Comparison of ENCODE assay signal across 8 cellular contexts in the genomic region with DNA sequence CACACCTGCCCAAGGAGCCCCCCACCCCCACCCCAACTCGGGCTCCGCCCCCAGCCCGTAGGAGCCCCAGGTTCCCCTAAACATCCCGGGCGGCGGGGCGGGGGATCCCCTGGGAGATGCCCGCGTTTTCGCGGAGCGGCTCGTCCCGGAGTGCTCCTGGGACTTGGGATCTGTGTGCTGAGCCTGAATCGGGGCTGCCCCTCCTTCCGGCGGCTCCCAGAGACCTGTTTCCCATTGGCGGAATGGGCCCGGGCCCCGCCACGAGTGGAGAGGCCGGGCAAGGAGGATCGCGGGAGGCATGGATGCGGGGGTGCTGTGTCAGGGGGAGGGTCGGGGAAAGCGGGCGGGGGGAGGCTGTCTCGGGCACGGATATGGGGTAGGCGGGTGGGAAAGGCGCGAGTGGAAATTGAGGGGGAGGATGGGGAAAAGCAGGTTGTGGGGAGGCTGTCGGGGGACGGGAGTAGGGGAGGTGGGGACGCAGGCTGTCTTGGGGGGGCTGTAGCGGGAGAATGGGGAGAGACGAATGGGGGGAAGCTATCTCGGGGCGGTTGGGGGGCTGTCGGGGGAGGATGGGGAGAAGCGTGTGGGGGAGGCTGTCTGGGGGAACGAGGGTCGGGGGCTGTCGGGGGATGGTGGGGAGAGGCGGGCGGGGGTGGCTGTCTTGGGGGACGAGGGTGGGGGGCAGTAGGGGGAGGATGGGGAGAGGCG. TPM values are rescaled to one million over a fixed set of nuclear protein-coding genes. Genes with fewer than 3 reads are reported as not detected.
DNase-seq lines count a peak whose midpoint lies in the region; ATAC-seq and TF ChIP-seq lines count a peak whose summit lies in the region.

No MANE protein-coding gene starts in this region.

- no peak overlapping the region for H3K27ac ChIP-seq in BLaER1
- H3K27ac ChIP-seq in HUES48 (ENCODE audit: low read depth, low read length): no peak overlapping the region
- peak overlapping the region in 5 of 59 donors; percentile 7 to 71 (median 40) for H3K27ac ChIP-seq in dorsolateral prefrontal cortex
- H3K27ac ChIP-seq in CD4-positive, alpha-beta memory T cell (ENCODE audit: low read depth, low read length): no peak overlapping the region

- H3K4me2 ChIP-seq in BLaER1: peak overlapping the region; percentile 30; the same call in 1 of the 2 replicates

- CTCF ChIA-PET in CD4-positive, alpha-beta memory T cell (lab: Charles Lee; ENCODE audit: partially characterized antibody): no interaction called here

- peak in 1 of 2 donors; percentile 15 for ATAC-seq in naive thymus-derived CD8-positive, alpha-beta T cell
- ATAC-seq in HG03571 (IDR thresholded peaks at IDR 0.05; ENCODE audit: unreplicated experiment) (no peak), GM21786 (IDR thresholded peaks at IDR 0.05; ENCODE audit: unreplicated experiment) (no peak), left lobe of liver (no peak)

- H3K9me3 ChIP-seq in BLaER1 (no peaks in the 10 kb centered on the region), HUES48 (ENCODE audit: control insufficient read depth, insufficient read depth, low read length) (no peaks in the 10 kb centered on the region)
- no peaks in the 10 kb centered on the region for H3K9me3 ChIP-seq in CD4-positive, alpha-beta memory T cell (ENCODE audit: control insufficient read depth in 1 of 2, low read length in 2 of 2)

- TF ChIP-seq CTCF in dorsolateral prefrontal cortex (IDR thresholded peaks at IDR 0.05 in 54 of 56, conservative IDR thresholded peaks at IDR 0.05 in 2 of 56; ENCODE audit: low read depth in 1 of 56, partially characterized antibody in 56 of 56): no peak

- peak overlapping the region in 3 of 10 donors; percentile 24 to 67 (median 43) for H3K27ac Mint-ChIP-seq in naive thymus-derived CD8-positive, alpha-beta T cell
- no peak overlapping the region for H3K27ac Mint-ChIP-seq in CD4-positive, alpha-beta memory T cell

- H3K36me3 ChIP-seq in BLaER1 (peaks cover 26% of the 10 kb centered on the region), HUES48 (ENCODE audit: control insufficient read depth, insufficient read depth, low read length) (peaks cover 19% of the 10 kb centered on the region)
- H3K36me3 ChIP-seq in CD4-positive, alpha-beta memory T cell (ENCODE audit: insufficient read depth, low read length): peaks cover 12% of the 10 kb centered on the region

- H3K4me3 Mint-ChIP-seq in naive thymus-derived CD8-positive, alpha-beta T cell: peak overlapping the region in 6 of 10 donors; percentile 18 to 75 (median 58)
- peak overlapping the region in 4 of 8 donors; percentile 25 to 72 (median 32) for H3K4me3 Mint-ChIP-seq in CD4-positive, alpha-beta memory T cell

- H3K36me3 Mint-ChIP-seq in naive thymus-derived CD8-positive, alpha-beta T cell: peaks cover 0 to 27% (median 5%) of the 10 kb centered on the region in 3 donors
- peaks cover 17 to 21% of the 10 kb centered on the region in 2 donors for H3K36me3 Mint-ChIP-seq in CD4-positive, alpha-beta memory T cell

- H3K9ac ChIP-seq in BLaER1: no peak overlapping the region
- no peak overlapping the region for H3K9ac ChIP-seq in HUES48 (ENCODE audit: low read depth, low read length)

- H4K20me1 ChIP-seq in BLaER1: no peaks in the 10 kb centered on the region; the same call in 1 of the 2 replicates

- H3K27me3 Mint-ChIP-seq in naive thymus-derived CD8-positive, alpha-beta T cell: no peaks in the 10 kb centered on the region
- no peaks in the 10 kb centered on the region for H3K27me3 Mint-ChIP-seq in CD4-positive, alpha-beta memory T cell

- no peaks in the 10 kb centered on the region for H3K9me3 Mint-ChIP-seq in naive thymus-derived CD8-positive, alpha-beta T cell
- peaks cover 0 to 4% (median 0%) of the 10 kb centered on the region in 8 donors for H3K9me3 Mint-ChIP-seq in CD4-positive, alpha-beta memory T cell

- DNase-seq in dorsolateral prefrontal cortex (peak in 7 of 10 donors; percentile 24 to 60 (median 58)), left lobe of liver (ENCODE audit: low spot score) (no peak)
- no peak for DNase-seq in naive thymus-derived CD8-positive, alpha-beta T cell
- no peak for DNase-seq in CD4-positive, alpha-beta memory T cell

- H3K4me1 ChIP-seq in BLaER1 (peaks cover 19% of the 10 kb centered on the region), HUES48 (ENCODE audit: control insufficient read depth, insufficient read depth, low read length) (no peaks in the 10 kb centered on the region)
- peaks cover 4% of the 10 kb centered on the region for H3K4me1 ChIP-seq in CD4-positive, alpha-beta memory T cell (ENCODE audit: insufficient read depth, low read length)

- H3K4me3 ChIP-seq in BLaER1 (no peak overlapping the region), HUES48 (ENCODE audit: low read depth, low read length) (peak overlapping the region; percentile 43), dorsolateral prefrontal cortex (peak overlapping the region in 57 of 59 donors; percentile 6 to 62 (median 43))
- no peak overlapping the region for H3K4me3 ChIP-seq in CD4-positive, alpha-beta memory T cell (ENCODE audit: low read length in 2 of 2)

- H3K4me1 Mint-ChIP-seq in naive thymus-derived CD8-positive, alpha-beta T cell: peaks cover 5 to 31% (median 13%) of the 10 kb centered on the region in 4 donors
- peaks cover 2 to 12% (median 11%) of the 10 kb centered on the region in 4 donors for H3K4me1 Mint-ChIP-seq in CD4-positive, alpha-beta memory T cell

- H3K27me3 ChIP-seq in BLaER1 (no peaks in the 10 kb centered on the region), HUES48 (ENCODE audit: control insufficient read depth, insufficient read depth, low read length) (no peaks in the 10 kb centered on the region), dorsolateral prefrontal cortex (no peaks in the 10 kb centered on the region)
- no peaks in the 10 kb centered on the region for H3K27me3 ChIP-seq in CD4-positive, alpha-beta memory T cell (ENCODE audit: insufficient read depth, low read length)

- POLR2A ChIA-PET in naive thymus-derived CD8-positive, alpha-beta T cell (lab: Charles Lee): interaction anchor here (2.4 to 4.6 kb wide), 2 partner anchors 8 to 40 kb away, joined by 17 to 21 read pairs; no protein-coding TSS in a partner anchor
- POLR2A ChIA-PET in CD4-positive, alpha-beta memory T cell (lab: Charles Lee; ENCODE audit: partially characterized antibody): interaction anchor here (3.3 kb wide), 1 partner anchor 40 kb away, joined by 15 read pairs; no protein-coding TSS in a partner anchor

- intact Hi-C loops in dorsolateral prefrontal cortex (cut with DNase I): no loop called here
- intact Hi-C loops in CD4-positive, alpha-beta memory T cell (cut with micrococcal nuclease): no loop called here

RNA-seq across cellular contexts. Expression of gene BHLHA15, which starts 0.6 kb away (rescaled TPM):
- 1 to 10 TPM in 72 of 120 experiments, under 1 TPM in 17, not detected in 31; 0.56 to 3.3 (median 1.4) TPM for total RNA-seq in dorsolateral prefrontal cortex
- total RNA-seq in naive thymus-derived CD8-positive, alpha-beta T cell: not detected
- polyA plus RNA-seq in naive thymus-derived CD8-positive, alpha-beta T cell: under 1 TPM in 1 of 3 donors, not detected in 2; 0.47 TPM
- total RNA-seq in CD4-positive, alpha-beta memory T cell: not detected
- not detected for polyA plus RNA-seq in CD4-positive, alpha-beta memory T cell
- 2.6 TPM for total RNA-seq in left lobe of liver

RNA-seq across cellular contexts. Expression of gene TECPR1, which starts 41.4 kb away (rescaled TPM):
- total RNA-seq in dorsolateral prefrontal cortex (100 to 1,000 TPM in 7 of 120 experiments, 10 to 100 TPM in 113; 51.1 to 113 (median 76.1) TPM), left lobe of liver (17.3 TPM)
- total RNA-seq in naive thymus-derived CD8-positive, alpha-beta T cell: 100 to 1,000 TPM; 174 to 181 TPM
- polyA plus RNA-seq in naive thymus-derived CD8-positive, alpha-beta T cell: 10 to 100 TPM; 18.5 to 40.2 (median 26.1) TPM
- total RNA-seq in CD4-positive, alpha-beta memory T cell: 100 to 1,000 TPM; 140 to 147 TPM
- 10 to 100 TPM; 17.3 to 31.7 TPM for polyA plus RNA-seq in CD4-positive, alpha-beta memory T cell

Comparison
In these comparisons a context has a peak if more than half of its experiments do, and no peak if none do; other contexts are left out.
1. H3K4me3 ChIP-seq: peak in HUES48 (single experiment) and dorsolateral prefrontal cortex (57 of 59); none in BLaER1 (single experiment) and CD4-positive, alpha-beta memory T cell (0 of 2).
2. DNase-seq: peak in dorsolateral prefrontal cortex (7 of 10); none in naive thymus-derived CD8-positive, alpha-beta T cell (0 of 10), CD4-positive, alpha-beta memory T cell (0 of 5) and left lobe of liver (single experiment).